Comparison of ENCODE assay signal across 18 cellular contexts in genomic region chr12:10667581-10667980, GRCh38. TPM values are rescaled to one million over a fixed set of nuclear protein-coding genes. Genes with fewer than 3 reads are reported as not detected.
"Had no signal": no experiment of that assay in that cellular context is flagged by ENCODE, and none has a peak within 500 bp of the region (broad histone marks: within the 10 kb centered on the region; RNA-seq: fewer than 3 reads in every experiment).

No MANE protein-coding gene starts in this region.

- FAIRE-seq: astrocyte had no signal

- H3K36me3 ChIP-seq: breast epithelium, right atrium auricular region, vagina had no signal

- H3K27ac Mint-ChIP-seq: activated T-helper 1 cell treated with anti-CD3 and anti-CD28 coated beads, Interleukin-12 subunit alpha, Interleukin-12 subunit beta, Interleukin-2, Interleukin-4 antibody, amounts not matched to agents 30 ng/mL and 10 ng/mL and 1 ng/mL, durations not matched to agents 14 hours and 24 hours and 36 hours; T-helper 1 cell treated with Interleukin-12 subunit alpha and Interleukin-12 subunit beta and Interleukin-4 antibody, amounts not matched to agents 30 μg/mL and 1 μg/mL, for 36 hours had no signal

- H3K4me1 Mint-ChIP-seq: neural crest cell had no signal

- H3K9me3 Mint-ChIP-seq: activated T-helper 1 cell treated with anti-CD3 and anti-CD28 coated beads, Interleukin-12 subunit alpha, Interleukin-12 subunit beta, Interleukin-2, Interleukin-4 antibody, amounts not matched to agents 30 ng/mL and 10 ng/mL and 1 ng/mL, durations not matched to agents 14 hours and 24 hours and 36 hours; neural crest cell; T-helper 1 cell treated with Interleukin-12 subunit alpha and Interleukin-12 subunit beta and Interleukin-4 antibody, amounts not matched to agents 30 μg/mL and 1 μg/mL, for 36 hours had no signal

- ATAC-seq: activated CD4-positive, CD25-positive, alpha-beta regulatory T cell treated with anti-CD3 and anti-CD28 coated beads, Interleukin-2, amount 50 U/mL, for 24 hours; left colon had no signal

- H3K27me3 ChIP-seq: breast epithelium, right atrium auricular region, vagina had no signal

- H3K9me3 ChIP-seq: breast epithelium, right atrium auricular region, vagina had no signal

- DNase-seq: activated CD8-positive, alpha-beta memory T cell treated with anti-CD3 and anti-CD28 coated beads for 24 hours; effector CD8-positive, alpha-beta T cell; islet precursor cell; left colon; stimulated activated CD4-positive, alpha-beta T cell treated with anti-CD3 and anti-CD28 coated beads, Interleukin-12 subunit alpha, Interleukin-12 subunit beta, amount 100 ng/mL, for 4 hours; stimulated activated CD4-positive, alpha-beta T cell treated with anti-CD3 and anti-CD28 coated beads, Interleukin-1b, Interleukin-23, amount 100 ng/mL, for 48 hours; stimulated activated CD8-positive, alpha-beta memory T cell treated with anti-CD3 and anti-CD28 coated beads, Interleukin-4, amount 100 ng/mL, for 48 hours; stimulated activated naive CD4-positive, alpha-beta T cell; trophoblast cell had no signal

- H3K27ac ChIP-seq: breast epithelium, right atrium auricular region, vagina had no signal

- H3K4me1 ChIP-seq: breast epithelium, right atrium auricular region, vagina had no signal

- H3K4me3 ChIP-seq: breast epithelium, lung, right atrium auricular region, vagina had no signal

- H3K4me3 Mint-ChIP-seq: activated T-helper 1 cell treated with anti-CD3 and anti-CD28 coated beads, Interleukin-12 subunit alpha, Interleukin-12 subunit beta, Interleukin-2, Interleukin-4 antibody, amounts not matched to agents 30 ng/mL and 10 ng/mL and 1 ng/mL, durations not matched to agents 14 hours and 24 hours and 36 hours; neural crest cell; T-helper 1 cell treated with Interleukin-12 subunit alpha and Interleukin-12 subunit beta and Interleukin-4 antibody, amounts not matched to agents 30 μg/mL and 1 μg/mL, for 36 hours had no signal

RNA-seq across cellular contexts. Expression of gene STYK1, which starts 6.3 kb away (rescaled TPM):
- total RNA-seq: activated T-helper 1 cell treated with anti-CD3 and anti-CD28 coated beads, Interleukin-12 subunit alpha, Interleukin-12 subunit beta, Interleukin-2, Interleukin-4 antibody, amounts not matched to agents 30 ng/mL and 10 ng/mL and 1 ng/mL, durations not matched to agents 14 hours and 24 hours and 36 hours; neural crest cell had no signal
